11 cellular contexts compared by ENCODE assay signal in genomic region chr11:129323896-129324522, GRCh38. TPM values are rescaled to one million over a fixed set of nuclear protein-coding genes. Genes with fewer than 3 reads are reported as not detected.
DNase-seq lines count a peak whose midpoint lies in the region; ATAC-seq lines count a peak whose summit lies in the region.
"Had no signal": no experiment of that assay in that cellular context is flagged by ENCODE, and none has a peak within 500 bp of the region (broad histone marks: within the 10 kb centered on the region; RNA-seq: fewer than 3 reads in every experiment).

No MANE protein-coding gene starts in this region.

- intact Hi-C loops in Right ventricle myocardium superior (cut with DNase I), result loop anchor here (10.0 kb wide), 1 partner anchor 89 kb away; no protein-coding TSS in a partner anchor
- intact Hi-C loops in posterior vena cava (cut with DNase I), result no loop called here

- ATAC-seq in Right ventricle myocardium superior (ENCODE audit: poor library complexity) (peak; percentile 92), HG03565 (IDR thresholded peaks at IDR 0.05; ENCODE audit: unreplicated experiment) (no peak), HG02623 (IDR thresholded peaks at IDR 0.05; ENCODE audit: unreplicated experiment) (no peak), GM21447 (IDR thresholded peaks at IDR 0.05; ENCODE audit: unreplicated experiment) (no peak)
- ATAC-seq: K562, T-helper 17 cell had no signal

- H3K27ac ChIP-seq in skin epidermis, result peak overlapping the region in 11 of 21 experiments; percentile 3 to 72 (median 45)

- peak; percentile 89 for DNase-seq in DMS53 (lab: John Stamatoyannopoulos, UW)
- DNase-seq in NOMO-1 (lab: John Stamatoyannopoulos, UW; ENCODE audit: unreplicated experiment in 2 of 2), result peak; percentile 91 to 95
- no peak for DNase-seq in Right ventricle myocardium superior
- no peak for DNase-seq in posterior vena cava (ENCODE audit: low spot score)
- DNase-seq: T-helper 17 cell had no signal

- no peak overlapping the region for H3K4me3 ChIP-seq in skin epidermis
- H3K4me3 ChIP-seq: HAP-1, K562 had no signal

RNA-seq across cellular contexts. Expression of gene BARX2, which starts 51.6 kb away (rescaled TPM):
- total RNA-seq in Right ventricle myocardium superior, result not detected
- total RNA-seq in posterior vena cava, result not detected
- total RNA-seq: K562, T-helper 17 cell had no signal

Comparison
In these comparisons a context has a peak if more than half of its experiments do, and no peak if none do; other contexts are left out.
1. DNase-seq: peak in DMS53 (single experiment) and NOMO-1 (2 of 2); none in Right ventricle myocardium superior (single experiment) and posterior vena cava (single experiment).